29 cellular contexts compared by ENCODE assay signal in genomic region chr17:53168413-53168812, GRCh38.
"Had no signal": no experiment of that assay in that cellular context is flagged by ENCODE, and none has a peak within 500 bp of the region (broad histone marks: within the 10 kb centered on the region; RNA-seq: fewer than 3 reads in every experiment).

No MANE protein-coding gene starts in this region.

- H3K27ac Mint-ChIP-seq: activated B cell treated with CpG ODN at 0.5 μM for 24 hours; activated CD4-positive, alpha-beta memory T cell treated with anti-CD3 and anti-CD28 coated beads, Interleukin-2, amount 10 ng/mL, durations not matched to agents 7 days and 5 days; activated CD4-positive, alpha-beta T cell treated with anti-CD3 and anti-CD28 coated beads, Interleukin-2, amount 10 ng/mL, durations not matched to agents 7 days and 5 days; activated naive CD4-positive, alpha-beta T cell treated with anti-CD3 and anti-CD28 coated beads, Interleukin-2, amount 10 ng/mL, durations not matched to agents 7 days and 5 days; activated naive CD4-positive, alpha-beta T cell treated with anti-CD3 and anti-CD28 coated beads, Interleukin-2, amount 50 U/mL, for 72 hours; activated naive CD8-positive, alpha-beta T cell treated with anti-CD3 and anti-CD28 coated beads, Interleukin-2, amount 10 ng/mL, durations not matched to agents 7 days and 5 days; activated T-cell treated with anti-CD3 and anti-CD28 coated beads, Interleukin-2, amount 50 U/mL, for 24 hours; activated T-cell treated with anti-CD3 and anti-CD28 coated beads, Interleukin-2, amount 50 U/mL, for 72 hours; brain; T-helper 17 cell; T-helper 2 cell treated with Interferon-gamma antibody and Interleukin-4, amounts not matched to agents 5 μg/mL and 100 μg/mL, for 36 hours had no signal

- ATAC-seq: activated CD4-positive, CD25-positive, alpha-beta regulatory T cell treated with anti-CD3 and anti-CD28 coated beads, Interleukin-2, amount 50 U/mL, for 24 hours; activated naive CD4-positive, alpha-beta T cell treated with anti-CD3 and anti-CD28 coated beads, Interleukin-2, amount 50 U/mL, for 72 hours; activated T-cell treated with anti-CD3 and anti-CD28 coated beads, Interleukin-2, amount 50 U/mL, for 72 hours; heart left ventricle; T-helper 17 cell had no signal

- H3K9me3 ChIP-seq: ascending aorta, breast epithelium, colonic mucosa had no signal

- H3K9me3 Mint-ChIP-seq: activated CD4-positive, alpha-beta memory T cell treated with anti-CD3 and anti-CD28 coated beads, Interleukin-2, amount 10 ng/mL, durations not matched to agents 7 days and 5 days; activated naive CD4-positive, alpha-beta T cell treated with anti-CD3 and anti-CD28 coated beads, Interleukin-2, amount 10 ng/mL, durations not matched to agents 7 days and 5 days; activated naive CD4-positive, alpha-beta T cell treated with anti-CD3 and anti-CD28 coated beads, Interleukin-2, amount 50 U/mL, for 72 hours; activated T-cell treated with anti-CD3 and anti-CD28 coated beads, Interleukin-2, amount 50 U/mL, for 24 hours; brain had no signal

- H3K4me3 Mint-ChIP-seq: activated B cell treated with CpG ODN at 0.5 μM for 24 hours; activated CD4-positive, alpha-beta memory T cell treated with anti-CD3 and anti-CD28 coated beads, Interleukin-2, amount 10 ng/mL, durations not matched to agents 7 days and 5 days; activated CD4-positive, alpha-beta T cell treated with anti-CD3 and anti-CD28 coated beads, Interleukin-2, amount 10 ng/mL, durations not matched to agents 7 days and 5 days; activated naive CD4-positive, alpha-beta T cell treated with anti-CD3 and anti-CD28 coated beads, Interleukin-2, amount 10 ng/mL, durations not matched to agents 7 days and 5 days; activated naive CD8-positive, alpha-beta T cell treated with anti-CD3 and anti-CD28 coated beads, Interleukin-2, amount 10 ng/mL, durations not matched to agents 7 days and 5 days; activated T-cell treated with anti-CD3 and anti-CD28 coated beads, Interleukin-2, amount 50 U/mL, for 24 hours; activated T-cell treated with anti-CD3 and anti-CD28 coated beads, Interleukin-2, amount 50 U/mL, for 72 hours; brain; T-helper 17 cell; T-helper 2 cell treated with Interferon-gamma antibody and Interleukin-4, amounts not matched to agents 5 μg/mL and 100 μg/mL, for 36 hours had no signal

- H3K27me3 Mint-ChIP-seq: activated B cell treated with CpG ODN at 0.5 μM for 24 hours; activated CD4-positive, alpha-beta memory T cell treated with anti-CD3 and anti-CD28 coated beads, Interleukin-2, amount 10 ng/mL, durations not matched to agents 7 days and 5 days; activated CD4-positive, alpha-beta T cell treated with anti-CD3 and anti-CD28 coated beads, Interleukin-2, amount 10 ng/mL, durations not matched to agents 7 days and 5 days; activated naive CD4-positive, alpha-beta T cell treated with anti-CD3 and anti-CD28 coated beads, Interleukin-2, amount 10 ng/mL, durations not matched to agents 7 days and 5 days; activated naive CD8-positive, alpha-beta T cell treated with anti-CD3 and anti-CD28 coated beads, Interleukin-2, amount 10 ng/mL, durations not matched to agents 7 days and 5 days; activated T-cell treated with anti-CD3 and anti-CD28 coated beads, Interleukin-2, amount 50 U/mL, for 24 hours; brain; T-helper 17 cell had no signal

- H3K27ac ChIP-seq: ascending aorta, breast epithelium, colonic mucosa, epithelial cell of prostate, heart left ventricle, WERI-Rb-1 had no signal

- H3K36me3 Mint-ChIP-seq: activated naive CD4-positive, alpha-beta T cell treated with anti-CD3 and anti-CD28 coated beads, Interleukin-2, amount 10 ng/mL, durations not matched to agents 7 days and 5 days; activated naive CD4-positive, alpha-beta T cell treated with anti-CD3 and anti-CD28 coated beads, Interleukin-2, amount 50 U/mL, for 72 hours; activated naive CD8-positive, alpha-beta T cell treated with anti-CD3 and anti-CD28 coated beads, Interleukin-2, amount 10 ng/mL, durations not matched to agents 7 days and 5 days; brain had no signal

- DNase-seq: activated B cell treated with CpG ODN at 0.5 μM for 24 hours; activated CD4-positive, alpha-beta memory T cell treated with anti-CD3 and anti-CD28 coated beads, Interleukin-2, amount 10 ng/mL, durations not matched to agents 7 days and 5 days; activated CD4-positive, alpha-beta T cell treated with anti-CD3 and anti-CD28 coated beads, Interleukin-2, amount 10 ng/mL, durations not matched to agents 7 days and 5 days; activated CD4-positive, alpha-beta T cell treated with anti-CD3 and anti-CD28 coated beads, Interleukin-2, amount 50 U/mL, for 4 hours; activated CD8-positive, alpha-beta memory T cell treated with anti-CD3 and anti-CD28 coated beads, Interleukin-2, amount 50 U/mL, for 48 hours; activated gamma-delta T cell; activated naive CD4-positive, alpha-beta T cell; activated naive CD4-positive, alpha-beta T cell treated with anti-CD3 and anti-CD28 coated beads, Interleukin-2, amount 10 ng/mL, durations not matched to agents 7 days and 5 days; activated naive CD8-positive, alpha-beta T cell treated with anti-CD3 and anti-CD28 coated beads, Interleukin-2, amount 10 ng/mL, durations not matched to agents 7 days and 5 days; activated T-cell treated with anti-CD3 and anti-CD28 coated beads for 4 hours; activated T-cell treated with anti-CD3 and anti-CD28 coated beads, Interleukin-2, amount 50 U/mL, for 24 hours; activated T-cell treated with anti-CD3 and anti-CD28 coated beads, Interleukin-2, amount 50 U/mL, for 72 hours; central memory CD4-positive, alpha-beta T cell; cerebellar nuclear complex; colonic mucosa; effector CD8-positive, alpha-beta T cell; foreskin fibroblast; heart left ventricle; T-helper 17 cell; T1000; WERI-Rb-1 had no signal

- H3K27me3 ChIP-seq: ascending aorta, breast epithelium, cardiac muscle cell, colonic mucosa, heart left ventricle had no signal

- H3K4me1 Mint-ChIP-seq: activated B cell treated with CpG ODN at 0.5 μM for 24 hours; activated CD4-positive, alpha-beta memory T cell treated with anti-CD3 and anti-CD28 coated beads, Interleukin-2, amount 10 ng/mL, durations not matched to agents 7 days and 5 days; activated CD4-positive, alpha-beta T cell treated with anti-CD3 and anti-CD28 coated beads, Interleukin-2, amount 10 ng/mL, durations not matched to agents 7 days and 5 days; activated naive CD4-positive, alpha-beta T cell treated with anti-CD3 and anti-CD28 coated beads, Interleukin-2, amount 10 ng/mL, durations not matched to agents 7 days and 5 days; activated naive CD8-positive, alpha-beta T cell treated with anti-CD3 and anti-CD28 coated beads, Interleukin-2, amount 10 ng/mL, durations not matched to agents 7 days and 5 days; T-helper 17 cell had no signal
